Comparison of ENCODE assay signal across 8 cellular contexts in genomic region chr3:117278424-117279190, GRCh38.
DNase-seq lines count a peak whose midpoint lies in the region; ATAC-seq and TF ChIP-seq lines count a peak whose summit lies in the region.

No MANE protein-coding gene starts in this region.

- BruUV-seq in Calu3 (replicated peaks; lab: Mats Ljungman, UMichigan): no TSS peak

- DNase-seq in Calu3 (peak; percentile 72), glomerular endothelial cell (ENCODE audit: extremely low read depth, low read depth, low spot score) (peak; percentile 2), amniotic stem cell (lab: John Stamatoyannopoulos, UW) (no peak), GOT3 (lab: John Stamatoyannopoulos, UW) (no peak)
- no peak for DNase-seq in natural killer cell treated with Interleukin-12 subunit alpha and Interleukin-12 subunit beta and Interleukin-15 and Interleukin-18, amount 100 ng/mL, for 72 hours (ENCODE audit: low spot score)
- DNase-seq in stimulated activated CD4-positive, alpha-beta T cell treated with anti-CD3 and anti-CD28 coated beads, Interleukin-1b, Interleukin-23, amount 100 ng/mL, for 48 hours: no peak

- H3K4me1 Mint-ChIP-seq in Calu3 (ENCODE audit: low read depth, unreplicated experiment): peaks cover 26% of the 10 kb centered on the region
- no peaks in the 10 kb centered on the region for H3K4me1 Mint-ChIP-seq in natural killer cell treated with Interleukin-12 subunit alpha and Interleukin-12 subunit beta and Interleukin-15 and Interleukin-18, amount 100 ng/mL, for 72 hours (ENCODE audit: low read depth in 2 of 2)

- no peaks in the 10 kb centered on the region for H3K27me3 Mint-ChIP-seq in Calu3 (ENCODE audit: unreplicated experiment)
- H3K27me3 Mint-ChIP-seq in natural killer cell treated with Interleukin-12 subunit alpha and Interleukin-12 subunit beta and Interleukin-15 and Interleukin-18, amount 100 ng/mL, for 72 hours: no peaks in the 10 kb centered on the region

- H3K27ac Mint-ChIP-seq in Calu3 (ENCODE audit: unreplicated experiment): peak overlapping the region; percentile 89
- H3K27ac Mint-ChIP-seq in natural killer cell treated with Interleukin-12 subunit alpha and Interleukin-12 subunit beta and Interleukin-15 and Interleukin-18, amount 100 ng/mL, for 72 hours: no peak overlapping the region

- H3K36me3 Mint-ChIP-seq in Calu3 (ENCODE audit: insufficient read depth, unreplicated experiment): no peaks in the 10 kb centered on the region
- no peaks in the 10 kb centered on the region for H3K36me3 Mint-ChIP-seq in natural killer cell treated with Interleukin-12 subunit alpha and Interleukin-12 subunit beta and Interleukin-15 and Interleukin-18, amount 100 ng/mL, for 72 hours

- CTCF ChIA-PET in Calu3 (lab: Charles Lee): interaction anchor here (0.6 to 1.1 kb wide), 3 partner anchors 10 to 149 kb away, joined by 3 read pairs; no protein-coding TSS in a partner anchor

- intact Hi-C loops in Calu3 (cut with micrococcal nuclease; ENCODE audit: unreplicated experiment): no loop called here

- peak; percentile 93 for ATAC-seq in GM21390 (IDR thresholded peaks at IDR 0.05; ENCODE audit: unreplicated experiment)
- peak; percentile 76 for ATAC-seq in HG03575 (IDR thresholded peaks at IDR 0.05; ENCODE audit: extremely low read depth, insufficient number of reproducible peaks, low FRiP score, unreplicated experiment)
- ATAC-seq in natural killer cell treated with Interleukin-12 subunit alpha and Interleukin-12 subunit beta and Interleukin-15 and Interleukin-18, amount 100 ng/mL, for 72 hours: no peak

- no peak for TF ChIP-seq CTCF in Calu3 (IDR thresholded peaks at IDR 0.05; ENCODE audit: unreplicated experiment)

- H3K4me3 Mint-ChIP-seq in Calu3 (ENCODE audit: low read depth, unreplicated experiment): peak overlapping the region; percentile 60
- H3K4me3 Mint-ChIP-seq in natural killer cell treated with Interleukin-12 subunit alpha and Interleukin-12 subunit beta and Interleukin-15 and Interleukin-18, amount 100 ng/mL, for 72 hours: no peak overlapping the region

- H3K9me3 Mint-ChIP-seq in Calu3 (ENCODE audit: low read depth, unreplicated experiment): no peaks in the 10 kb centered on the region
- H3K9me3 Mint-ChIP-seq in natural killer cell treated with Interleukin-12 subunit alpha and Interleukin-12 subunit beta and Interleukin-15 and Interleukin-18, amount 100 ng/mL, for 72 hours: peaks cover 10% of the 10 kb centered on the region

Comparison
In these comparisons a context has a peak if more than half of its experiments do, and no peak if none do; other contexts are left out.
1. DNase-seq: peak in Calu3 (single experiment) and glomerular endothelial cell (single experiment); none in amniotic stem cell (single experiment), natural killer cell treated with Interleukin-12 subunit alpha and Interleukin-12 subunit beta and Interleukin-15 and Interleukin-18, amount 100 ng/mL, for 72 hours (single experiment), GOT3 (single experiment) and stimulated activated CD4-positive, alpha-beta T cell treated with anti-CD3 and anti-CD28 coated beads, Interleukin-1b, Interleukin-23, amount 100 ng/mL, for 48 hours (single experiment).
2. ATAC-seq: peak in GM21390 (single experiment) and HG03575 (single experiment); none in natural killer cell treated with Interleukin-12 subunit alpha and Interleukin-12 subunit beta and Interleukin-15 and Interleukin-18, amount 100 ng/mL, for 72 hours (0 of 2).